Comparison of ENCODE assay signal across 8 cellular contexts in genomic region chr9:33446507-33447403, GRCh38. TPM values are rescaled to one million over a fixed set of nuclear protein-coding genes. Genes with fewer than 3 reads are reported as not detected.
DNase-seq lines count a peak whose midpoint lies in the region; ATAC-seq and TF ChIP-seq lines count a peak whose summit lies in the region.

No MANE protein-coding gene starts in this region.

- peak overlapping the region; percentile 95 for H3K4me3 Mint-ChIP-seq in CD8-positive, alpha-beta T cell

- in situ Hi-C loops in astrocyte of the spinal cord (cut with HindIII; ENCODE audit: low sequenced_read_pairs) = no loop called here

- peaks cover 22% of the 10 kb centered on the region for H3K36me3 ChIP-seq in CD8-positive, alpha-beta T cell (ENCODE audit: insufficient read depth, low read length)
- H3K36me3 ChIP-seq in kidney epithelial cell (ENCODE audit: control insufficient read depth, insufficient read depth, low read length) = no peaks in the 10 kb centered on the region

- intact Hi-C loops in CD8-positive, alpha-beta T cell (cut with DNase I, micrococcal nuclease) = loop anchor here (1.0 to 10.0 kb wide), 8 partner anchors 12 to 152 kb away; partner anchors contain the start of genes NOL6 (in 2 of the 2) and NFX1 (in 1 of the 2)

- H3K4me3 ChIP-seq in CD8-positive, alpha-beta T cell (ENCODE audit: low read depth, low read length) = peak overlapping the region; percentile 79
- peak overlapping the region; percentile 32 for H3K4me3 ChIP-seq in astrocyte of the spinal cord (ENCODE audit: low read depth, low read length)
- peak overlapping the region; percentile 12 for H3K4me3 ChIP-seq in kidney epithelial cell (ENCODE audit: low read depth, low read length)

- H3K36me3 Mint-ChIP-seq in CD8-positive, alpha-beta T cell = peaks cover 34% of the 10 kb centered on the region

- peak; percentile 19 to 78 (median 61) for DNase-seq in CD8-positive, alpha-beta T cell
- DNase-seq in T follicular helper cell (ENCODE audit: low read depth) (peak; percentile 38), astrocyte of the spinal cord (ENCODE audit: low read depth, low spot score) (peak; percentile 27), kidney epithelial cell (ENCODE audit: low read depth) (peak; percentile 38), NCI-H526 treated with DMSO at 0.1 percent for 48 hours (lab: John Stamatoyannopoulos, UW) (no peak)
- DNase-seq in stimulated activated CD4-positive, alpha-beta T cell treated with anti-CD3 and anti-CD28 coated beads, Interleukin-2, amount 100 ng/mL, for 4 hours (ENCODE audit: low read depth) = peak; percentile 52

- peaks cover 37% of the 10 kb centered on the region for H3K4me1 ChIP-seq in CD8-positive, alpha-beta T cell (ENCODE audit: insufficient read depth, low read length)

- H3K9me3 ChIP-seq in CD8-positive, alpha-beta T cell (ENCODE audit: low read length) = no peaks in the 10 kb centered on the region

- peak; percentile 66 for ATAC-seq in CD8-positive, alpha-beta T cell
- ATAC-seq in GM19452 (IDR thresholded peaks at IDR 0.05; ENCODE audit: unreplicated experiment) (peak; percentile 88), HG03469 (IDR thresholded peaks at IDR 0.05; ENCODE audit: unreplicated experiment) (peak; percentile 93)

- H3K27ac Mint-ChIP-seq in CD8-positive, alpha-beta T cell = peak overlapping the region; percentile 96

- no peaks in the 10 kb centered on the region for H3K27me3 ChIP-seq in CD8-positive, alpha-beta T cell (ENCODE audit: insufficient read depth, low read length)
- H3K27me3 ChIP-seq in kidney epithelial cell (ENCODE audit: control insufficient read depth, insufficient read depth, low read length) = no peaks in the 10 kb centered on the region

- no peak for TF ChIP-seq CTCF in CD8-positive, alpha-beta T cell (IDR thresholded peaks at IDR 0.05)
- no peak for TF ChIP-seq CTCF in astrocyte of the spinal cord (IDR thresholded peaks at IDR 0.05; ENCODE audit: low read depth, low read length)
- TF ChIP-seq CTCF in kidney epithelial cell (IDR thresholded peaks at IDR 0.05; ENCODE audit: insufficient read depth, low read length, poor library complexity, severe bottlenecking) = no peak

- H3K27ac ChIP-seq in CD8-positive, alpha-beta T cell (ENCODE audit: low read depth, low read length) = peak overlapping the region; percentile 81

- CTCF ChIA-PET in CD8-positive, alpha-beta T cell (lab: Charles Lee) = interaction anchor here (0.6 to 9.7 kb wide), 14 partner anchors 9 to 1114 kb away, joined by 3 to 194 read pairs (median 4); partner anchors contain the start of genes ANKRD18B, AQP7 and NOL6

- POLR2A ChIA-PET in CD8-positive, alpha-beta T cell (lab: Charles Lee) = interaction anchor here (0.8 to 4.0 kb wide), 14 partner anchors 8 to 156 kb away, joined by 3 to 33 read pairs (median 6); partner anchors contain the start of genes NFX1 and NOL6

- H3K27me3 Mint-ChIP-seq in CD8-positive, alpha-beta T cell (ENCODE audit: low read depth) = no peaks in the 10 kb centered on the region

- peaks cover 50% of the 10 kb centered on the region for H3K4me1 Mint-ChIP-seq in CD8-positive, alpha-beta T cell (ENCODE audit: low read depth)

- no peaks in the 10 kb centered on the region for H3K9me3 Mint-ChIP-seq in CD8-positive, alpha-beta T cell

RNA-seq across cellular contexts. Expression of gene AQP3, which starts 0.6 kb away (rescaled TPM):
- 10 to 100 TPM; 48.0 to 50.3 TPM for total RNA-seq in CD8-positive, alpha-beta T cell
- total RNA-seq in kidney epithelial cell = 0.89 and 1.1 TPM in 2 replicates

RNA-seq across cellular contexts. Expression of gene NOL6, which starts 27.0 kb away (rescaled TPM):
- total RNA-seq in CD8-positive, alpha-beta T cell = 10 to 100 TPM; 41.8 to 42.3 TPM
- total RNA-seq in kidney epithelial cell = 32.8 and 34.8 TPM in 2 replicates

RNA-seq across cellular contexts. Expression of gene AQP7, which starts 44.4 kb away (rescaled TPM):
- total RNA-seq in CD8-positive, alpha-beta T cell = not detected
- total RNA-seq in kidney epithelial cell = not detected in 2 replicates

Comparison
In these comparisons a context has a peak if more than half of its experiments do, and no peak if none do; other contexts are left out.
1. H3K4me3 ChIP-seq: peak in every context shown above with its lines; median percentile 79 in CD8-positive, alpha-beta T cell; 32 in astrocyte of the spinal cord; 12 in kidney epithelial cell.
2. RNA of gene AQP3, which starts 0.6 kb away (total RNA-seq): 48.0 to 50.3 TPM in CD8-positive, alpha-beta T cell; 0.89 to 1.1 TPM in kidney epithelial cell; every median in the first group is over 10 times any median in the second.
3. Peak in every context shown above with its lines, with median percentiles within 50 percentile points of each other: ATAC-seq.